In genomic region chr13:47135800-47136658, GRCh38 we compare ENCODE assay signal across 18 cellular contexts.
"Had no signal": no experiment of that assay in that cellular context is flagged by ENCODE, and none has a peak within 500 bp of the region (broad histone marks: within the 10 kb centered on the region; RNA-seq: fewer than 3 reads in every experiment).

No MANE protein-coding gene starts in this region.

- H3K9ac ChIP-seq: parathyroid adenoma had no signal

- H3K36me3 Mint-ChIP-seq: activated naive CD4-positive, alpha-beta T cell treated with anti-CD3 and anti-CD28 coated beads, Interleukin-2, amount 50 U/mL, for 72 hours; naive thymus-derived CD8-positive, alpha-beta T cell had no signal

- H2AFZ ChIP-seq: parathyroid adenoma had no signal

- H3K4me1 Mint-ChIP-seq: naive thymus-derived CD8-positive, alpha-beta T cell had no signal

- H3K79me2 ChIP-seq: parathyroid adenoma had no signal

- H3K4me3 Mint-ChIP-seq: naive thymus-derived CD8-positive, alpha-beta T cell had no signal

- H3K4me1 ChIP-seq: adrenal gland, gastrocnemius medialis, parathyroid adenoma had no signal

- ATAC-seq: gastrocnemius medialis; naive thymus-derived CD8-positive, alpha-beta T cell had no signal

- H3K36me3 ChIP-seq: adrenal gland, cardiac muscle cell, gastrocnemius medialis, neutrophil, tibial artery, WERI-Rb-1 had no signal

- DNase-seq: activated CD4-positive, alpha-beta T cell treated with anti-CD3 and anti-CD28 coated beads, Interleukin-2, amount 50 U/mL, for 48 hours; activated gamma-delta T cell; adrenal gland; gastrocnemius medialis; head of caudate nucleus; kidney; mesendoderm; naive thymus-derived CD8-positive, alpha-beta T cell; stimulated activated CD4-positive, alpha-beta T cell treated with anti-CD3 and anti-CD28 coated beads, Interleukin-12 subunit alpha, Interleukin-12 subunit beta, amount 100 ng/mL, for 4 hours; stimulated activated CD4-positive, alpha-beta T cell treated with anti-CD3 and anti-CD28 coated beads, Interleukin-1b, Interleukin-23, amount 100 ng/mL, for 48 hours; stimulated activated CD8-positive, alpha-beta memory T cell treated with anti-CD3 and anti-CD28 coated beads, Interleukin-4, amount 100 ng/mL, for 48 hours; stimulated activated naive CD4-positive, alpha-beta T cell treated with Interleukin-2 at 50 U/mL for 16 hours; tibial artery; WERI-Rb-1 had no signal

- H3K27ac ChIP-seq: adrenal gland, cardiac muscle cell, gastrocnemius medialis, neutrophil, parathyroid adenoma, tibial artery, WERI-Rb-1 had no signal

- H3K9me3 ChIP-seq: adrenal gland, gastrocnemius medialis, neutrophil, tibial artery had no signal

- H3K27ac Mint-ChIP-seq: activated naive CD4-positive, alpha-beta T cell treated with anti-CD3 and anti-CD28 coated beads, Interleukin-2, amount 50 U/mL, for 72 hours; naive thymus-derived CD8-positive, alpha-beta T cell had no signal

- H3K27me3 ChIP-seq: adrenal gland, cardiac muscle cell, gastrocnemius medialis, neutrophil, tibial artery had no signal

- H3K4me3 ChIP-seq: adrenal gland, cardiac muscle cell, gastrocnemius medialis, tibial artery had no signal
